ENCODE assay signal across 27 cellular contexts in genomic region chr1:242198421-242198820, GRCh38.
"Had no signal": no experiment of that assay in that cellular context is flagged by ENCODE, and none has a peak within 500 bp of the region (broad histone marks: within the 10 kb centered on the region; RNA-seq: fewer than 3 reads in every experiment).

No MANE protein-coding gene starts in this region.

- H3K4me1 ChIP-seq: adrenal gland, ascending aorta, esophagus squamous epithelium had no signal

- ATAC-seq: activated CD4-positive, CD25-positive, alpha-beta regulatory T cell treated with anti-CD3 and anti-CD28 coated beads, Interleukin-2, amount 50 U/mL, for 24 hours; activated CD8-positive, alpha-beta T cell treated with anti-CD3 and anti-CD28 coated beads for 36 hours; activated naive CD8-positive, alpha-beta T cell treated with anti-CD3 and anti-CD28 coated beads, Interleukin-2, amount 50 U/mL, for 24 hours; effector memory CD8-positive, alpha-beta T cell; T-helper 17 cell had no signal

- H3K27ac ChIP-seq: adrenal gland, ascending aorta, epithelial cell of prostate, esophagus squamous epithelium, WERI-Rb-1 had no signal

- H3K4me3 ChIP-seq: adrenal gland, ascending aorta, esophagus squamous epithelium had no signal

- DNase-seq: activated B cell treated with CpG ODN at 0.5 μM for 24 hours; activated CD4-positive, alpha-beta T cell treated with anti-CD3 and anti-CD28 coated beads for 48 hours; activated CD4-positive, alpha-beta T cell treated with anti-CD3 and anti-CD28 coated beads, Interleukin-2, amount 50 U/mL, for 1 hour; activated CD4-positive, alpha-beta T cell treated with anti-CD3 and anti-CD28 coated beads, Interleukin-2, amount 50 U/mL, for 48 hours; activated CD8-positive, alpha-beta memory T cell treated with anti-CD3 and anti-CD28 coated beads for 24 hours; activated CD8-positive, alpha-beta T cell treated with anti-CD3 and anti-CD28 coated beads for 36 hours; activated effector memory CD4-positive, alpha-beta T cell treated with anti-CD3 and anti-CD28 coated beads, Interleukin-2, amount 50 U/mL, for 16 hours; activated naive CD4-positive, alpha-beta T cell treated with anti-CD3 and anti-CD28 coated beads for 36 hours; activated naive CD8-positive, alpha-beta T cell treated with anti-CD3 and anti-CD28 coated beads for 36 hours; activated naive CD8-positive, alpha-beta T cell treated with anti-CD3 and anti-CD28 coated beads, Interleukin-2, amount 50 U/mL, for 24 hours; activated T-cell treated with anti-CD3 and anti-CD28 coated beads, Interleukin-2, amount 50 U/mL, for 48 hours; adrenal gland; amygdala; caudate nucleus; cortex of kidney; dermis blood vessel endothelial cell; effector CD4-positive, alpha-beta T cell; effector memory CD8-positive, alpha-beta T cell; esophagus squamous epithelium; head of caudate nucleus; hippocampal formation; T-helper 17 cell; T1000; WERI-Rb-1 had no signal

- H3K36me3 ChIP-seq: adrenal gland, esophagus squamous epithelium, WERI-Rb-1 had no signal

- H3K9me3 ChIP-seq: adrenal gland, ascending aorta, esophagus squamous epithelium had no signal

- H3K27me3 ChIP-seq: adrenal gland, ascending aorta, esophagus squamous epithelium had no signal
